1 cellular context compared by ENCODE assay signal in genomic region chr14:73457935-73458218, GRCh38.
TF ChIP-seq lines count a peak whose summit lies in the region.

No MANE protein-coding gene starts in this region.

TF ChIP-seq in HEK293, 187 proteins besides CTCF, POLR2A, EP300 and RAD21 (continued from another document and continues in another):
- TF ChIP-seq, protein P1, sequence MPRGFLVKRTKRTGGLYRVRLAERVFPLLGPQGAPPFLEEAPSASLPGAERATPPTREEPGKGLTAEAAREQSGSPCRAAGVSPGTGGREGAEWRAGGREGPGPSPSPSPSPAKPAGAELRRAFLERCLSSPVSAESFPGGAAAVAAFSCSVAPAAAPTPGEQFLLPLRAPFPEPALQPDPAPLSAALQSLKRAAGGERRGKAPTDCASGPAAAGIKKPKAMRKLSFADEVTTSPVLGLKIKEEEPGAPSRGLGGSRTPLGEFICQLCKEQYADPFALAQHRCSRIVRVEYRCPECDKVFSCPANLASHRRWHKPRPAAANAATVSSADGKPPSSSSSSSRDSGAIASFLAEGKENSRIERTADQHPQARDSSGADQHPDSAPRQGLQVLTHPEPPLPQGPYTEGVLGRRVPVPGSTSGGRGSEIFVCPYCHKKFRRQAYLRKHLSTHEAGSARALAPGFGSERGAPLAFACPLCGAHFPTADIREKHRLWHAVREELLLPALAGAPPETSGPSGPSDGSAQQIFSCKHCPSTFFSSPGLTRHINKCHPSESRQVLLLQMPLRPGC (tag by site-specific recombination; IDR thresholded peaks at IDR 0.05): no peak
- TF ChIP-seq, protein P2, sequence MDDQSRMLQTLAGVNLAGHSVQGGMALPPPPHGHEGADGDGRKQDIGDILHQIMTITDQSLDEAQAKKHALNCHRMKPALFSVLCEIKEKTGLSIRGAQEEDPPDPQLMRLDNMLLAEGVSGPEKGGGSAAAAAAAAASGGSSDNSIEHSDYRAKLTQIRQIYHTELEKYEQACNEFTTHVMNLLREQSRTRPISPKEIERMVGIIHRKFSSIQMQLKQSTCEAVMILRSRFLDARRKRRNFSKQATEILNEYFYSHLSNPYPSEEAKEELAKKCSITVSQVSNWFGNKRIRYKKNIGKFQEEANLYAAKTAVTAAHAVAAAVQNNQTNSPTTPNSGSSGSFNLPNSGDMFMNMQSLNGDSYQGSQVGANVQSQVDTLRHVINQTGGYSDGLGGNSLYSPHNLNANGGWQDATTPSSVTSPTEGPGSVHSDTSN (CRISPR knock-in tag; IDR thresholded peaks at IDR 0.05): no peak
- TF ChIP-seq HOXC10 (CRISPR knock-in tag; IDR thresholded peaks at IDR 0.05) (no peak), ZNF48 (tag by site-specific recombination; IDR thresholded peaks at IDR 0.05) (no peak), GLIS1 (tag by site-specific recombination; IDR thresholded peaks at IDR 0.05) (peak; percentile 50), ZNF133 (tag by site-specific recombination; IDR thresholded peaks at IDR 0.05) (no peak), ZNF335 (tag by site-specific recombination; conservative IDR thresholded peaks at IDR 0.05) (peak; percentile 73), ZNF239 (tag by site-specific recombination; IDR thresholded peaks at IDR 0.05) (no peak), ZNF184 (tag by site-specific recombination; IDR thresholded peaks at IDR 0.05) (no peak), KLF16 (tag by site-specific recombination; IDR thresholded peaks at IDR 0.05) (no peak), GLI2 (tag by site-specific recombination; IDR thresholded peaks at IDR 0.05; ENCODE audit: borderline replicate concordance, low read depth) (no peak), ZIC2 (tag by site-specific recombination; IDR thresholded peaks at IDR 0.05) (no peak), ZNF830 (tag by site-specific recombination; IDR thresholded peaks at IDR 0.05; ENCODE audit: low read depth) (no peak), REPIN1 (tag by site-specific recombination; IDR thresholded peaks at IDR 0.05; ENCODE audit: low read depth) (no peak), GLIS2 (tag by site-specific recombination; IDR thresholded peaks at IDR 0.05) (peak; percentile 36; the same call in 1 of the 2 replicates), ZNF10 (tag by site-specific recombination; IDR thresholded peaks at IDR 0.05) (no peak), PRDM2 (tag by site-specific recombination; IDR thresholded peaks at IDR 0.05; ENCODE audit: borderline replicate concordance) (no peak), IKZF3 (tag by site-specific recombination; IDR thresholded peaks at IDR 0.05) (peak; percentile 7; the same call in 1 of the 2 replicates), ZNF747 (tag by site-specific recombination; IDR thresholded peaks at IDR 0.05) (no peak), ZNF530 (tag by site-specific recombination; IDR thresholded peaks at IDR 0.05; ENCODE audit: low read depth) (no peak), ZNF670 (tag by site-specific recombination; IDR thresholded peaks at IDR 0.05; ENCODE audit: low read depth) (no peak), ZSCAN18 (tag by site-specific recombination; IDR thresholded peaks at IDR 0.05) (no peak), BCL11B (tag by site-specific recombination; IDR thresholded peaks at IDR 0.05; ENCODE audit: low read depth) (no peak), ZNF174 (tag by site-specific recombination; IDR thresholded peaks at IDR 0.05) (no peak), ZNF529 (tag by site-specific recombination; IDR thresholded peaks at IDR 0.05; ENCODE audit: insufficient replicate concordance) (no peak), ZNF571 (tag by site-specific recombination; IDR thresholded peaks at IDR 0.05) (no peak), ZNF433 (tag by site-specific recombination; IDR thresholded peaks at IDR 0.05; ENCODE audit: low read depth) (no peak), ELK4 (IDR thresholded peaks at IDR 0.05; ENCODE audit: borderline replicate concordance, low read depth, low read length) (no peak), ZNF341 (tag by site-specific recombination; IDR thresholded peaks at IDR 0.05; ENCODE audit: low read depth) (peak; percentile 79), ZBTB11 (tag by site-specific recombination; conservative IDR thresholded peaks at IDR 0.05; ENCODE audit: low read depth) (no peak)
- TF ChIP-seq, protein P3, sequence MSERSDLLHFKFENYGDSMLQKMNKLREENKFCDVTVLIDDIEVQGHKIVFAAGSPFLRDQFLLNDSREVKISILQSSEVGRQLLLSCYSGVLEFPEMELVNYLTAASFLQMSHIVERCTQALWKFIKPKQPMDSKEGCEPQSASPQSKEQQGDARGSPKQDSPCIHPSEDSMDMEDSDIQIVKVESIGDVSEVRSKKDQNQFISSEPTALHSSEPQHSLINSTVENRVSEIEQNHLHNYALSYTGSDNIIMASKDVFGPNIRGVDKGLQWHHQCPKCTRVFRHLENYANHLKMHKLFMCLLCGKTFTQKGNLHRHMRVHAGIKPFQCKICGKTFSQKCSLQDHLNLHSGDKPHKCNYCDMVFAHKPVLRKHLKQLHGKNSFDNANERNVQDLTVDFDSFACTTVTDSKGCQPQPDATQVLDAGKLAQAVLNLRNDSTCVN (tag by site-specific recombination; optimal IDR thresholded peaks at IDR 0.05): no peak
- TF ChIP-seq, protein P4, sequence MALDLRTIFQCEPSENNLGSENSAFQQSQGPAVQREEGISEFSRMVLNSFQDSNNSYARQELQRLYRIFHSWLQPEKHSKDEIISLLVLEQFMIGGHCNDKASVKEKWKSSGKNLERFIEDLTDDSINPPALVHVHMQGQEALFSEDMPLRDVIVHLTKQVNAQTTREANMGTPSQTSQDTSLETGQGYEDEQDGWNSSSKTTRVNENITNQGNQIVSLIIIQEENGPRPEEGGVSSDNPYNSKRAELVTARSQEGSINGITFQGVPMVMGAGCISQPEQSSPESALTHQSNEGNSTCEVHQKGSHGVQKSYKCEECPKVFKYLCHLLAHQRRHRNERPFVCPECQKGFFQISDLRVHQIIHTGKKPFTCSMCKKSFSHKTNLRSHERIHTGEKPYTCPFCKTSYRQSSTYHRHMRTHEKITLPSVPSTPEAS (tag by site-specific recombination; IDR thresholded peaks at IDR 0.05): no peak
- TF ChIP-seq, protein P5, sequence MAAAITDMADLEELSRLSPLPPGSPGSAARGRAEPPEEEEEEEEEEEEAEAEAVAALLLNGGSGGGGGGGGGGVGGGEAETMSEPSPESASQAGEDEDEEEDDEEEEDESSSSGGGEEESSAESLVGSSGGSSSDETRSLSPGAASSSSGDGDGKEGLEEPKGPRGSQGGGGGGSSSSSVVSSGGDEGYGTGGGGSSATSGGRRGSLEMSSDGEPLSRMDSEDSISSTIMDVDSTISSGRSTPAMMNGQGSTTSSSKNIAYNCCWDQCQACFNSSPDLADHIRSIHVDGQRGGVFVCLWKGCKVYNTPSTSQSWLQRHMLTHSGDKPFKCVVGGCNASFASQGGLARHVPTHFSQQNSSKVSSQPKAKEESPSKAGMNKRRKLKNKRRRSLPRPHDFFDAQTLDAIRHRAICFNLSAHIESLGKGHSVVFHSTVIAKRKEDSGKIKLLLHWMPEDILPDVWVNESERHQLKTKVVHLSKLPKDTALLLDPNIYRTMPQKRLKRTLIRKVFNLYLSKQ (tag by site-specific recombination; IDR thresholded peaks at IDR 0.05; ENCODE audit: borderline replicate concordance): no peak
- TF ChIP-seq, protein P6, sequence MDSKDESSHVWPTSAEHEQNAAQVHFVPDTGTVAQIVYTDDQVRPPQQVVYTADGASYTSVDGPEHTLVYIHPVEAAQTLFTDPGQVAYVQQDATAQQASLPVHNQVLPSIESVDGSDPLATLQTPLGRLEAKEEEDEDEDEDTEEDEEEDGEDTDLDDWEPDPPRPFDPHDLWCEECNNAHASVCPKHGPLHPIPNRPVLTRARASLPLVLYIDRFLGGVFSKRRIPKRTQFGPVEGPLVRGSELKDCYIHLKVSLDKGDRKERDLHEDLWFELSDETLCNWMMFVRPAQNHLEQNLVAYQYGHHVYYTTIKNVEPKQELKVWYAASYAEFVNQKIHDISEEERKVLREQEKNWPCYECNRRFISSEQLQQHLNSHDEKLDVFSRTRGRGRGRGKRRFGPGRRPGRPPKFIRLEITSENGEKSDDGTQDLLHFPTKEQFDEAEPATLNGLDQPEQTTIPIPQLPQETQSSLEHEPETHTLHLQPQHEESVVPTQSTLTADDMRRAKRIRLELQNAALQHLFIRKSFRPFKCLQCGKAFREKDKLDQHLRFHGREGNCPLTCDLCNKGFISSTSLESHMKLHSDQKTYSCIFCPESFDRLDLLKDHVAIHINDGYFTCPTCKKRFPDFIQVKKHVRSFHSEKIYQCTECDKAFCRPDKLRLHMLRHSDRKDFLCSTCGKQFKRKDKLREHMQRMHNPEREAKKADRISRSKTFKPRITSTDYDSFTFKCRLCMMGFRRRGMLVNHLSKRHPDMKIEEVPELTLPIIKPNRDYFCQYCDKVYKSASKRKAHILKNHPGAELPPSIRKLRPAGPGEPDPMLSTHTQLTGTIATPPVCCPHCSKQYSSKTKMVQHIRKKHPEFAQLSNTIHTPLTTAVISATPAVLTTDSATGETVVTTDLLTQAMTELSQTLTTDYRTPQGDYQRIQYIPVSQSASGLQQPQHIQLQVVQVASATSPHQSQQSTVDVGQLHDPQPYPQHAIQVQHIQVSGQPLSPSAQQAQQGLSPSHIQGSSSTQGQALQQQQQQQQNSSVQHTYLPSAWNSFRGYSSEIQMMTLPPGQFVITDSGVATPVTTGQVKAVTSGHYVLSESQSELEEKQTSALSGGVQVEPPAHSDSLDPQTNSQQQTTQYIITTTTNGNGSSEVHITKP (tag by site-specific recombination; IDR thresholded peaks at IDR 0.05): no peak; the same call in 1 of the 2 replicates
